11 cellular contexts compared by ENCODE assay signal in the genomic region with DNA sequence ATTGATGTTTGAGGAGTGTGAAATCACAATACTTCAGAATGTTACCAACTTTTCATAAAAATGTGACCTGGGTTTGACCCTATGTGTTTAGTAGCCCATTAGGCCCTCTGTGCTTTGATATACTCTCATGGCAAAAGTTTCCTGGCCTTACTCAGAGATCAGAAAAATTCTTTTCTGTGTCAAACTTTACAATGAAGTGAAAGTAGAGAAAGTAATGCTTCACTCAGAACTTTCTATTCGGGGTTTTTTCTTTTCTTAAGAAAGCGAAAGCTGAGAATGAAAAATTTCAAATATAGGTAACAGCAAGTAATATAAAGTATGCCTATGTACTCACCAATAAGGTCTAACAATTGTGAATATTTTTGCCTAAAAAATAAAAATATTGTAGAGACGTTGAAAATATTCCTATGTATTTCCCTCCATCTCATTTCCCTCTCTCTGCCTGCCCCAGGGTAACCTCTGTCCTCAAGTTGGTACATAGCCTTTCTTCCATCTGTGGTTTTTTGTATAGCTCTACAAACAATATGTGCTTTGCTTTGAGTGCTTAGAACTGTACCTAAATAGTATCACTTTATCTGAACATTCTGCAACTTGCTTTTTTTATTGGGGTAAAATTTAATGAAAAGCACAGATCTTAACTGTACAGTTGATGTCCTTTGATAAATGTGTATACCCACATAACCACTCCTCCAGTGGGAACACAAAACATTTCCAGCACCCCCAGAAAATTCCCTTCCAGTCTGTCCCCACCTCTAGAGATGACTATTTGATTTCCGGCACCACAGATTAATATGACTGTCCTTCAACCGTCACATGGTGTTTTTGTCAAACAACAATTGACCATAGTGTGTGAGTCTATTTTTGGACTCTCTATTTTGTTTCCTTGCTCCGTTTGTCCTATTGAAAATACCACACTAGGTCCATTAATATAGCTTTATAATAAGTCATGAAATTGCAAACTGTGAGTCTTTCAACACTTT. TPM values are rescaled to one million over a fixed set of nuclear protein-coding genes. Genes with fewer than 3 reads are reported as not detected.
DNase-seq lines count a peak whose midpoint lies in the region; ATAC-seq and TF ChIP-seq lines count a peak whose summit lies in the region.
"Had no signal": no experiment of that assay in that cellular context is flagged by ENCODE, and none has a peak within 500 bp of the region (broad histone marks: within the 10 kb centered on the region; RNA-seq: fewer than 3 reads in every experiment).

No MANE protein-coding gene starts in this region.

- no peaks in the 10 kb centered on the region for H4K20me1 ChIP-seq in H9 (ENCODE audit: control insufficient read depth, insufficient read depth, insufficient read length)

- H3K9me3 ChIP-seq in KOPT-K1 (ENCODE audit: insufficient read depth, low read length, poor library complexity, severe bottlenecking) (no peaks in the 10 kb centered on the region), H9 (ENCODE audit: control insufficient read depth, low read depth, low read length) (no peaks in the 10 kb centered on the region)

- ATAC-seq in GM21619 (IDR thresholded peaks at IDR 0.05; ENCODE audit: unreplicated experiment) (peak; percentile 60), left cardiac atrium (no peak), HG03460 (IDR thresholded peaks at IDR 0.05; ENCODE audit: unreplicated experiment) (no peak)
- ATAC-seq in stimulated activated effector memory CD8-positive, alpha-beta T cell treated with anti-CD3 and anti-CD28 coated beads, Interleukin-12 subunit alpha, Interleukin-12 subunit beta, amount 100 ng/mL, for 72 hours, result no peak

- H4K5ac ChIP-seq in H9 (ENCODE audit: insufficient read length, low read depth, low read length), result no peak overlapping the region

- no peak overlapping the region for H3K56ac ChIP-seq in H9 (ENCODE audit: insufficient read length, low read depth, low read length)

- no peak overlapping the region for H3K9ac ChIP-seq in H9 (ENCODE audit: extremely low read depth, insufficient read length, low read length)

- WGBS in H9 (ENCODE audit: extremely low coverage, insufficient read length, low lambda C conversion rate), result no CpG with 5 or more reads among the region's 6 CpGs

- H3K9me3 Mint-ChIP-seq in activated naive CD4-positive, alpha-beta T cell treated with anti-CD3 and anti-CD28 coated beads for 36 hours, result peaks cover 9% of the 10 kb centered on the region
- peaks cover under 1% of the 10 kb centered on the region for H3K9me3 Mint-ChIP-seq in stimulated activated effector memory CD8-positive, alpha-beta T cell treated with anti-CD3 and anti-CD28 coated beads, Interleukin-12 subunit alpha, Interleukin-12 subunit beta, amount 100 ng/mL, for 72 hours
- H3K9me3 Mint-ChIP-seq in H9, result peaks cover 7 to 9% of the 10 kb centered on the region in 2 experiments

- peaks cover 14% of the 10 kb centered on the region for H3K36me3 ChIP-seq in KOPT-K1 (ENCODE audit: insufficient read depth, low read length)

- no peak overlapping the region for H2BK12ac ChIP-seq in H9 (ENCODE audit: insufficient read length, low read depth, low read length)

- no peaks in the 10 kb centered on the region for H3K79me2 ChIP-seq in H9 (ENCODE audit: insufficient read depth, low read length)

- TF ChIP-seq CTCF in H9 (conservative IDR thresholded peaks at IDR 0.05), result no peak

- H4K91ac ChIP-seq in H9 (ENCODE audit: insufficient read length, low read depth, low read length), result no peak overlapping the region

- no peak for DNase-seq in activated naive CD4-positive, alpha-beta T cell treated with anti-CD3 and anti-CD28 coated beads for 36 hours
- no peak for DNase-seq in activated naive CD4-positive, alpha-beta T cell treated with Interleukin-2 at 50 U/mL for 16 hours
- no peak for DNase-seq in stimulated activated effector memory CD8-positive, alpha-beta T cell treated with anti-CD3 and anti-CD28 coated beads, Interleukin-12 subunit alpha, Interleukin-12 subunit beta, amount 100 ng/mL, for 72 hours (ENCODE audit: low spot score in 2 of 2)
- DNase-seq in left cardiac atrium (no peak), H9 (no peak)
- DNase-seq: activated CD8-positive, alpha-beta memory T cell treated with anti-CD3 and anti-CD28 coated beads, Interleukin-2, amount 50 U/mL, for 4 hours; dorsolateral prefrontal cortex had no signal

- peaks cover 9% of the 10 kb centered on the region for H3K36me3 Mint-ChIP-seq in activated naive CD4-positive, alpha-beta T cell treated with anti-CD3 and anti-CD28 coated beads for 36 hours (ENCODE audit: low read depth)
- H3K36me3 Mint-ChIP-seq in stimulated activated effector memory CD8-positive, alpha-beta T cell treated with anti-CD3 and anti-CD28 coated beads, Interleukin-12 subunit alpha, Interleukin-12 subunit beta, amount 100 ng/mL, for 72 hours, result peaks cover 10% of the 10 kb centered on the region
- H3K36me3 Mint-ChIP-seq in H9 (ENCODE audit: insufficient read depth in 1 of 3, low read depth in 3 of 3), result peaks cover 0 to 9% (median 1%) of the 10 kb centered on the region in 3 experiments; a peak in 5 of 7 replicates

- H2AFZ ChIP-seq in H9 (ENCODE audit: low read length), result no peak overlapping the region

- no peak overlapping the region for H3K4me2 ChIP-seq in H9 (ENCODE audit: insufficient read depth, insufficient read length, low read length)

- no peak overlapping the region for H2BK20ac ChIP-seq in H9 (ENCODE audit: low read depth, low read length, poor library complexity, severe bottlenecking)

- H4K8ac ChIP-seq in H9 (replicated peaks; ENCODE audit: insufficient read length, low read depth, low read length), result no peak overlapping the region

- H3K27me3 Mint-ChIP-seq in activated naive CD4-positive, alpha-beta T cell treated with anti-CD3 and anti-CD28 coated beads for 36 hours (ENCODE audit: low read depth), result no peaks in the 10 kb centered on the region
- H3K27me3 Mint-ChIP-seq in H9 (ENCODE audit: low read depth), result peaks cover 8% of the 10 kb centered on the region

- intact Hi-C loops in activated naive CD4-positive, alpha-beta T cell treated with anti-CD3 and anti-CD28 coated beads for 36 hours (cut with micrococcal nuclease), result loop anchor here (1.0 kb wide), 2 partner anchors 8 to 9 kb away; no protein-coding TSS in a partner anchor
- intact Hi-C loops in left cardiac atrium (cut with DNase I), result no loop called here

- H3K4me1 ChIP-seq in H9 (ENCODE audit: insufficient read depth, low read length), result no peaks in the 10 kb centered on the region

- no peaks in the 10 kb centered on the region for H3K23me2 ChIP-seq in H9 (ENCODE audit: insufficient read length, low read depth, low read length, poor library complexity, severe bottlenecking)

- H3K27ac Mint-ChIP-seq in activated naive CD4-positive, alpha-beta T cell treated with anti-CD3 and anti-CD28 coated beads for 36 hours, result no peak overlapping the region
- H3K27ac Mint-ChIP-seq in stimulated activated effector memory CD8-positive, alpha-beta T cell treated with anti-CD3 and anti-CD28 coated beads, Interleukin-12 subunit alpha, Interleukin-12 subunit beta, amount 100 ng/mL, for 72 hours, result peak overlapping the region; percentile 58
- no peak overlapping the region for H3K27ac Mint-ChIP-seq in H9

- H2BK120ac ChIP-seq in H9 (ENCODE audit: low read depth, low read length, poor library complexity, severe bottlenecking), result no peak overlapping the region

- H2BK15ac ChIP-seq in H9 (ENCODE audit: low read depth, low read length), result no peak overlapping the region

- no peak overlapping the region for H3K23ac ChIP-seq in H9 (ENCODE audit: insufficient read length, low read depth, low read length)

- H2AK5ac ChIP-seq in H9 (ENCODE audit: insufficient read length, low read length), result no peak overlapping the region

- no peaks in the 10 kb centered on the region for H3K27me3 ChIP-seq in H9 (ENCODE audit: insufficient read depth, low read length)

- no peak overlapping the region for H3T11ph ChIP-seq in H9 (ENCODE audit: low read length)

- H2BK5ac ChIP-seq in H9 (ENCODE audit: insufficient read length, low read length), result no peak overlapping the region

- H3K4me3 Mint-ChIP-seq in activated naive CD4-positive, alpha-beta T cell treated with anti-CD3 and anti-CD28 coated beads for 36 hours, result peak overlapping the region; percentile 28
- no peak overlapping the region for H3K4me3 Mint-ChIP-seq in stimulated activated effector memory CD8-positive, alpha-beta T cell treated with anti-CD3 and anti-CD28 coated beads, Interleukin-12 subunit alpha, Interleukin-12 subunit beta, amount 100 ng/mL, for 72 hours
- no peak overlapping the region for H3K4me3 Mint-ChIP-seq in H9

- H3K4ac ChIP-seq in H9 (ENCODE audit: low read depth, low read length), result no peak overlapping the region

- no peak overlapping the region for H3K14ac ChIP-seq in H9 (ENCODE audit: insufficient read depth, low read length)

- H3K18ac ChIP-seq in H9 (ENCODE audit: insufficient read length, low read depth, low read length), result no peak overlapping the region

- H3K79me1 ChIP-seq in H9 (ENCODE audit: insufficient read depth, low read depth, low read length, poor library complexity, severe bottlenecking), result no peaks in the 10 kb centered on the region

- H3K4me1 Mint-ChIP-seq in activated naive CD4-positive, alpha-beta T cell treated with anti-CD3 and anti-CD28 coated beads for 36 hours (ENCODE audit: low read depth), result peaks cover 52% of the 10 kb centered on the region
- H3K4me1 Mint-ChIP-seq in stimulated activated effector memory CD8-positive, alpha-beta T cell treated with anti-CD3 and anti-CD28 coated beads, Interleukin-12 subunit alpha, Interleukin-12 subunit beta, amount 100 ng/mL, for 72 hours, result peaks cover 43% of the 10 kb centered on the region
- H3K4me1 Mint-ChIP-seq in H9, result peaks cover 4 to 9% of the 10 kb centered on the region in 2 experiments; a peak in 3 of 4 replicates

- H3K27ac ChIP-seq in KOPT-K1 (ENCODE audit: low read depth, low read length, poor library complexity, severe bottlenecking), result peak overlapping the region; percentile 41
- no peak overlapping the region for H3K27ac ChIP-seq in H9 (ENCODE audit: insufficient read length, low read depth, low read length)
- H3K27ac ChIP-seq: dorsolateral prefrontal cortex had no signal

- CTCF ChIA-PET in activated naive CD4-positive, alpha-beta T cell treated with anti-CD3 and anti-CD28 coated beads for 36 hours (lab: Charles Lee), result interaction anchor here (1.6 to 4.7 kb wide), 2 partner anchors 10 to 47 kb away, joined by 12 to 24 read pairs; partner anchors contain the start of gene ACKR3

RNA-seq across cellular contexts. Expression of gene ACKR3, which starts 10.3 kb away (rescaled TPM):
- under 1 TPM; 0.45 to 0.49 TPM for total RNA-seq in activated naive CD4-positive, alpha-beta T cell treated with anti-CD3 and anti-CD28 coated beads for 36 hours
- total RNA-seq in left cardiac atrium (10 to 100 TPM; 27.4 to 46.4 TPM), H9 (2021) (0.44 and 0.64 TPM in 2 replicates)
- total RNA-seq: fibroblast of villous mesenchyme had no signal

Comparison
In these comparisons a context has a peak if more than half of its experiments do, and no peak if none do; other contexts are left out.
1. RNA of gene ACKR3, which starts 10.3 kb away (total RNA-seq): 27.4 to 46.4 TPM in left cardiac atrium; 0.45 to 0.49 TPM in activated naive CD4-positive, alpha-beta T cell treated with anti-CD3 and anti-CD28 coated beads for 36 hours and 0.44 to 0.64 TPM in H9; every median in the first group is over 10 times any median in the second.